ENCODE assay signal across 18 cellular contexts in the genomic region with DNA sequence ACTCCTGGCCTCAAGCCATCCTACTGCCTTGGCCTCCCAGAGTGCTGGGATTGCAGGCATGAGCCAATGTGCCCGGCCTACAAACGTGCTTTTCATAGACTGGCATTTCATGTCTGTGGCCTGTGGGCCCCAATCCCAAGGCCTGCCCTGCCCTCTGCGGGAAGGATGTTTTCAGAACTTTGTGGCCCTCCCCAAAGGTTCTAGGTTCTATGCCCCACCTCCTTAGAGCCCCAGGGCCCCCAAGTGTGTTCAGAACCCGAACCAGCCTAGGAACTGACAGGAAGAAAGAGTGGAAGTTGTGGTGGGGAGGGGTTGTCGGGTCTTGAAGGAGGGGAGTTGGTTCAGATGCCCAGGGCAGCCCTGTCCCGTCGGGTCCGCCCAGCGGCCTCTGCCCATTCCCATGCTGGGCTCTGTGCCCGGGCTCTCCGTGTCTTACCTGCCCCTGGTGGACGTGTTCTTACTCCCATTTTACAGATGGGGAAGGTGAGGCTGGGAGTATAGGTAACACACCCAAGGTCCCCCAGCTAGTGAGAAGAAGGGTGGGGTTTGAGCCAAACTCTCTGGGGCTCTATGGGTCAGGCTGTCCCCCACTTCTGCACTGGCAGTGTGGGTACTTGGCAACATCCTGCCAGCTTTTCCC.
A peak's percentile ranks its signal among the peaks of the same experiment; 100 is the strongest.
DNase-seq lines count a peak whose midpoint lies in the region; FAIRE-seq and TF ChIP-seq lines count a peak whose summit lies in the region.
"Had no signal": no experiment of that assay in that cellular context is flagged by ENCODE, and none has a peak within 500 bp of the region (broad histone marks: within the 10 kb centered on the region; RNA-seq: fewer than 3 reads in every experiment).

No MANE protein-coding gene starts in this region.

- no peak overlapping the region for H4K5ac ChIP-seq in H1 (ENCODE audit: insufficient read length, low read depth, low read length)

- FAIRE-seq in H1 (lab: Jason Lieb, UNC) = no peak
- FAIRE-seq: HTR-8/SVneo had no signal

- peaks cover 3% of the 10 kb centered on the region for H3K36me3 Mint-ChIP-seq in activated naive CD8-positive, alpha-beta T cell
- no peaks in the 10 kb centered on the region for H3K36me3 Mint-ChIP-seq in activated naive CD8-positive, alpha-beta T cell treated with anti-CD3 and anti-CD28 coated beads for 36 hours
- H3K36me3 Mint-ChIP-seq in nephron (ENCODE audit: low read depth) = no peaks in the 10 kb centered on the region
- H3K36me3 Mint-ChIP-seq: CD4-positive, CD25-positive, alpha-beta regulatory T cell had no signal

- H2BK12ac ChIP-seq in H1 (ENCODE audit: low read depth, low read length) = peak overlapping the region; percentile 50; the same call in 1 of the 2 replicates

- 0 out of 4 replicates have a peak, but pooled peaks cover 0 to 6% of the 10 kb centered on the region in 2 experiments for H3K9me3 ChIP-seq in H1 (ENCODE audit: insufficient read depth in 2 of 2, low read depth in 1 of 2, low read length in 1 of 2)
- H3K9me3 ChIP-seq: prostate gland had no signal

- H4K91ac ChIP-seq in H1 (replicated peaks; ENCODE audit: insufficient read length, low read length) = peak overlapping the region; percentile 48

- no peak overlapping the region for H2BK120ac ChIP-seq in H1 (replicated peaks; ENCODE audit: low read depth, low read length)

- H3K36me3 ChIP-seq in H1 (ENCODE audit: control insufficient read depth in 2 of 4, insufficient read depth in 4 of 4, low read length in 3 of 4) (no peaks in the 10 kb centered on the region), urinary bladder (ENCODE audit: insufficient read depth) (no peaks in the 10 kb centered on the region)
- H3K36me3 ChIP-seq: prostate gland had no signal

- no peak overlapping the region for H2AFZ ChIP-seq in H1 (ENCODE audit: low read length)

- no peak for TF ChIP-seq POLR2A in H1 (IDR thresholded peaks at IDR 0.05; ENCODE audit: control extremely low read depth in 1 of 2, low read depth in 2 of 2, low read length in 2 of 2)

- H3K4me1 Mint-ChIP-seq in activated naive CD8-positive, alpha-beta T cell (ENCODE audit: low read depth) = peaks cover 3% of the 10 kb centered on the region
- H3K4me1 Mint-ChIP-seq in activated naive CD8-positive, alpha-beta T cell treated with anti-CD3 and anti-CD28 coated beads for 36 hours = peaks cover 5% of the 10 kb centered on the region
- H3K4me1 Mint-ChIP-seq in nephron = peaks cover 28% of the 10 kb centered on the region
- H3K4me1 Mint-ChIP-seq: activated CD4-positive, alpha-beta memory T cell treated with anti-CD3 and anti-CD28 coated beads, Interleukin-2, amount 10 ng/mL, durations not matched to agents 7 days and 5 days had no signal

- DNase-seq in activated naive CD8-positive, alpha-beta T cell treated with anti-CD3 and anti-CD28 coated beads for 36 hours = no peak
- DNase-seq in H1 (ENCODE audit: low read depth in 1 of 2, low spot score in 2 of 2) = no peak
- DNase-seq in NCI-H146 (lab: John Stamatoyannopoulos, UW) = no peak
- DNase-seq in G401 (ENCODE audit: low spot score) = no peak
- DNase-seq in middle frontal gyrus (ENCODE audit: extremely low spot score, low spot score) = no peak
- DNase-seq: 8988T; activated CD4-positive, alpha-beta memory T cell treated with anti-CD3 and anti-CD28 coated beads, Interleukin-2, amount 10 ng/mL, durations not matched to agents 7 days and 5 days; activated T-cell treated with anti-CD3 and anti-CD28 coated beads, Interleukin-2, amount 50 U/mL, for 72 hours; CD4-positive, CD25-positive, alpha-beta regulatory T cell; DMS79; kidney glomerular epithelial cell; NCI-H1930; NCI-H510A treated with DMSO at 0.1 percent for 48 hours had no signal

- no peak overlapping the region for H3K27ac Mint-ChIP-seq in activated naive CD8-positive, alpha-beta T cell
- no peak overlapping the region for H3K27ac Mint-ChIP-seq in activated naive CD8-positive, alpha-beta T cell treated with anti-CD3 and anti-CD28 coated beads for 36 hours
- H3K27ac Mint-ChIP-seq in nephron = peak overlapping the region; percentile 94 to 98 (median 95)
- H3K27ac Mint-ChIP-seq: activated CD4-positive, alpha-beta memory T cell treated with anti-CD3 and anti-CD28 coated beads, Interleukin-2, amount 10 ng/mL, durations not matched to agents 7 days and 5 days; activated T-cell treated with anti-CD3 and anti-CD28 coated beads, Interleukin-2, amount 50 U/mL, for 72 hours; CD4-positive, CD25-positive, alpha-beta regulatory T cell had no signal

- no peaks in the 10 kb centered on the region; a peak in 1 of 7 replicates for H3K27me3 ChIP-seq in H1 (replicated peaks in 1 of 4; ENCODE audit: control insufficient read depth in 3 of 4, extremely low read depth in 1 of 4, insufficient read depth in 3 of 4, low read length in 3 of 4)

- H3K4me3 Mint-ChIP-seq in activated naive CD8-positive, alpha-beta T cell = peak overlapping the region; percentile 32
- no peak overlapping the region for H3K4me3 Mint-ChIP-seq in activated naive CD8-positive, alpha-beta T cell treated with anti-CD3 and anti-CD28 coated beads for 36 hours
- peak overlapping the region; percentile 44 to 64 (median 46) for H3K4me3 Mint-ChIP-seq in nephron
- H3K4me3 Mint-ChIP-seq: activated CD4-positive, alpha-beta memory T cell treated with anti-CD3 and anti-CD28 coated beads, Interleukin-2, amount 10 ng/mL, durations not matched to agents 7 days and 5 days; activated T-cell treated with anti-CD3 and anti-CD28 coated beads, Interleukin-2, amount 50 U/mL, for 72 hours had no signal

- H3K79me1 ChIP-seq in H1 (ENCODE audit: low read depth, low read length) = no peaks in the 10 kb centered on the region

- H3K56ac ChIP-seq in H1 (replicated peaks; ENCODE audit: insufficient read length, low read depth, low read length) = no peak overlapping the region

- no peak overlapping the region for H3K23ac ChIP-seq in H1 (ENCODE audit: insufficient read length)

- H3K27ac ChIP-seq in H1 (ENCODE audit: low read depth, low read length) (no peak overlapping the region), urinary bladder (ENCODE audit: low read depth) (peak overlapping the region; percentile 55)

- no peak overlapping the region; a peak in 1 of 4 replicates for H3K4me2 ChIP-seq in H1 (ENCODE audit: insufficient read depth in 1 of 2, low read depth in 2 of 2, low read length in 2 of 2)

- H3K9me3 Mint-ChIP-seq in activated naive CD8-positive, alpha-beta T cell (ENCODE audit: low read depth) = peaks cover 3% of the 10 kb centered on the region
- peaks cover 8% of the 10 kb centered on the region for H3K9me3 Mint-ChIP-seq in activated naive CD8-positive, alpha-beta T cell treated with anti-CD3 and anti-CD28 coated beads for 36 hours
- H3K9me3 Mint-ChIP-seq in nephron = peaks cover 4% of the 10 kb centered on the region

- TF ChIP-seq CTCF in H1 (IDR thresholded peaks at IDR 0.05; ENCODE audit: control extremely low read depth in 1 of 3, insufficient read depth in 1 of 3, low read depth in 1 of 3, low read length in 3 of 3) (no peak), nephron (IDR thresholded peaks at IDR 0.05; ENCODE audit: unreplicated experiment in 3 of 3) (no peak)

- H4K20me1 ChIP-seq in H1 (replicated peaks in 1 of 2; ENCODE audit: control insufficient read depth in 1 of 2, insufficient read depth in 2 of 2, low read length in 2 of 2) = no peaks in the 10 kb centered on the region

- no peak for TF ChIP-seq EP300 in H1 (IDR thresholded peaks at IDR 0.05; ENCODE audit: borderline replicate concordance in 1 of 2, low read depth in 2 of 2, low read length in 2 of 2)

- no peak overlapping the region; the same call in 1 of the 2 replicates for H2AK5ac ChIP-seq in H1 (ENCODE audit: low read depth, low read length)

- no peak overlapping the region for H3K4ac ChIP-seq in H1 (replicated peaks; ENCODE audit: insufficient read length, low read depth, low read length)

- H3K18ac ChIP-seq in H1 (ENCODE audit: extremely low read depth, low read length) = no peak overlapping the region; the same call in 1 of the 2 replicates

- H3K4me1 ChIP-seq in H1 (replicated peaks in 1 of 4; ENCODE audit: control insufficient read depth in 3 of 4, insufficient read depth in 4 of 4, low read length in 3 of 4) (peaks cover 0 to 19% (median 8%) of the 10 kb centered on the region in 4 experiments; a peak in 4 of 7 replicates), urinary bladder (ENCODE audit: insufficient read depth) (no peaks in the 10 kb centered on the region)

- no peak overlapping the region for H3K14ac ChIP-seq in H1 (ENCODE audit: insufficient read length)

- H3K9ac ChIP-seq in H1 (replicated peaks in 1 of 4; ENCODE audit: extremely low read depth in 1 of 4, low read depth in 3 of 4, low read length in 3 of 4) = no peak overlapping the region

- in situ Hi-C loops in G401 (cut with HindIII; ENCODE audit: low sequenced_read_pairs) = no loop called here

- H3K79me2 ChIP-seq in H1 (ENCODE audit: control insufficient read depth in 1 of 2, insufficient read depth in 2 of 2, low read length in 2 of 2) = no peaks in the 10 kb centered on the region

- no peak overlapping the region for H3K4me3 ChIP-seq in H1 (ENCODE audit: extremely low read depth in 1 of 4, insufficient read depth in 2 of 4, low read depth in 3 of 4, low read length in 4 of 4)
- H3K4me3 ChIP-seq in urinary bladder (ENCODE audit: low read depth, low read length) = no peak overlapping the region
- H3K4me3 ChIP-seq: prostate gland had no signal

- H3K23me2 ChIP-seq in H1 (ENCODE audit: low read depth, low read length) = peaks cover 8% of the 10 kb centered on the region

- no peak for TF ChIP-seq RAD21 in H1 (IDR thresholded peaks at IDR 0.05 in 1 of 2, conservative IDR thresholded peaks at IDR 0.05 in 1 of 2; ENCODE audit: low read depth in 2 of 2, low read length in 2 of 2)

- H2BK20ac ChIP-seq in H1 (ENCODE audit: low read length) = no peak overlapping the region

- H3K27me3 Mint-ChIP-seq in activated naive CD8-positive, alpha-beta T cell = no peaks in the 10 kb centered on the region
- H3K27me3 Mint-ChIP-seq in activated naive CD8-positive, alpha-beta T cell treated with anti-CD3 and anti-CD28 coated beads for 36 hours = peaks cover 4% of the 10 kb centered on the region
- no peaks in the 10 kb centered on the region for H3K27me3 Mint-ChIP-seq in nephron (ENCODE audit: low read depth)

- no peak overlapping the region for H4K8ac ChIP-seq in H1 (ENCODE audit: extremely low read depth, insufficient read depth, low read length)

- CTCF ChIA-PET in H1 (lab: Charles Lee; ENCODE audit: partially characterized antibody) = interaction anchor here (1.2 to 2.0 kb wide), 6 partner anchors 29 to 255 kb away, joined by 3 to 6 read pairs (median 4); no protein-coding TSS in a partner anchor

- H2BK15ac ChIP-seq in H1 (ENCODE audit: low read length) = no peak overlapping the region

- WGBS in H1 (ENCODE audit: extremely low coverage in 1 of 2, insufficient coverage in 1 of 2, insufficient read length in 1 of 2, insufficient replicate concordance in 2 of 2, low coverage in 1 of 2, low lambda C conversion rate in 2 of 2, missing lambda C conversion rate in 1 of 2), 2 experiments = 86% methylated on average over 7 of the region's 12 CpGs; no CpG with 5 or more reads in 1 of the 2 experiments
- WGBS in urinary bladder = 68% methylated on average over 12 of the region's 12 CpGs

- POLR2A ChIA-PET in H1 (lab: Charles Lee; ENCODE audit: partially characterized antibody) = interaction anchor here (0.6 to 8.3 kb wide), 5 partner anchors 19 to 176 kb away, joined by 3 to 65 read pairs (median 9); partner anchors contain the start of gene IER5L

- no peak overlapping the region for H2BK5ac ChIP-seq in H1 (ENCODE audit: low read depth, low read length)

TF ChIP-seq in H1, 55 proteins besides CTCF, POLR2A, EP300 and RAD21 (continues in another document):
- no peak for TF ChIP-seq CREB1 (IDR thresholded peaks at IDR 0.05)

Comparison
In these comparisons a context has a peak if more than half of its experiments do, and no peak if none do; other contexts are left out.
1. H3K27ac Mint-ChIP-seq: peak in nephron (3 of 3); none in activated naive CD8-positive, alpha-beta T cell (single experiment) and activated naive CD8-positive, alpha-beta T cell treated with anti-CD3 and anti-CD28 coated beads for 36 hours (single experiment).